Comparison of ENCODE assay signal across 21 cellular contexts in genomic region chr12:8904665-8905064, GRCh38.
"Had no signal": no experiment of that assay in that cellular context is flagged by ENCODE, and none has a peak within 500 bp of the region (broad histone marks: within the 10 kb centered on the region; RNA-seq: fewer than 3 reads in every experiment).

No MANE protein-coding gene starts in this region.

- ATAC-seq: activated T-cell treated with anti-CD3 and anti-CD28 coated beads, Interleukin-2, amount 50 U/mL, for 72 hours; lower lobe of right lung; stimulated activated memory B cell treated with anti-CD40 and anti-IgM and Interleukin-4, amounts not matched to agents 10 μg/mL and 1 μg/mL and 100 μg/mL, for 72 hours had no signal

- DNase-seq: activated CD4-positive, alpha-beta T cell treated with anti-CD3 and anti-CD28 coated beads, Interleukin-2, amount 50 U/mL, for 1 hour; activated CD4-positive, CD25-positive, alpha-beta regulatory T cell; activated CD8-positive, alpha-beta memory T cell treated with anti-CD3 and anti-CD28 coated beads for 24 hours; activated effector memory CD4-positive, alpha-beta T cell treated with anti-CD3 and anti-CD28 coated beads, Interleukin-2, amount 50 U/mL, for 16 hours; activated naive CD4-positive, alpha-beta T cell treated with anti-CD3 and anti-CD28 coated beads, Interleukin-2, amount 50 U/mL, for 16 hours; activated T-cell treated with anti-CD3 and anti-CD28 coated beads, Interleukin-2, amount 50 U/mL, for 72 hours; cerebellar nuclear complex; cortex of kidney; head of caudate nucleus; immature natural killer cell; kidney glomerular epithelial cell; lower lobe of right lung; midbrain; nephron progenitor cell; nucleus accumbens; spleen; stimulated activated CD4-positive, alpha-beta T cell treated with anti-CD3 and anti-CD28 coated beads, Interleukin-4, amount 100 ng/mL, for 4 hours had no signal

- H3K9me3 Mint-ChIP-seq: activated T-cell treated with anti-CD3 and anti-CD28 coated beads, Interleukin-2, amount 50 U/mL, for 72 hours; immature natural killer cell; T-helper 2 cell treated with Interferon-gamma antibody and Interleukin-4, amounts not matched to agents 5 μg/mL and 100 μg/mL, for 36 hours had no signal

- H3K4me3 ChIP-seq: lower lobe of right lung, spleen had no signal

- H3K27me3 ChIP-seq: ascending aorta, spleen had no signal

- H3K4me3 Mint-ChIP-seq: activated T-cell treated with anti-CD3 and anti-CD28 coated beads, Interleukin-2, amount 50 U/mL, for 72 hours; immature natural killer cell; nephron progenitor cell; stimulated activated memory B cell treated with anti-CD40 and anti-IgM and Interleukin-4, amounts not matched to agents 10 μg/mL and 1 μg/mL and 100 μg/mL, for 72 hours; T-helper 2 cell treated with Interferon-gamma antibody and Interleukin-4, amounts not matched to agents 5 μg/mL and 100 μg/mL, for 36 hours had no signal

- H3K9me3 ChIP-seq: ascending aorta, lower lobe of right lung, thoracic aorta had no signal

- H3K4me1 Mint-ChIP-seq: immature natural killer cell had no signal

- H3K27ac Mint-ChIP-seq: activated T-cell treated with anti-CD3 and anti-CD28 coated beads, Interleukin-2, amount 50 U/mL, for 72 hours; nephron progenitor cell; T-helper 2 cell treated with Interferon-gamma antibody and Interleukin-4, amounts not matched to agents 5 μg/mL and 100 μg/mL, for 36 hours had no signal

- H3K27ac ChIP-seq: ascending aorta, lower lobe of right lung, spleen, thoracic aorta had no signal

- H3K27me3 Mint-ChIP-seq: stimulated activated memory B cell treated with anti-CD40 and anti-IgM and Interleukin-4, amounts not matched to agents 10 μg/mL and 1 μg/mL and 100 μg/mL, for 72 hours had no signal

- H3K36me3 ChIP-seq: ascending aorta, lower lobe of right lung, spleen, thoracic aorta had no signal

- H3K4me1 ChIP-seq: lower lobe of right lung had no signal
